ENCODE assay signal across 8 cellular contexts in the genomic region with DNA sequence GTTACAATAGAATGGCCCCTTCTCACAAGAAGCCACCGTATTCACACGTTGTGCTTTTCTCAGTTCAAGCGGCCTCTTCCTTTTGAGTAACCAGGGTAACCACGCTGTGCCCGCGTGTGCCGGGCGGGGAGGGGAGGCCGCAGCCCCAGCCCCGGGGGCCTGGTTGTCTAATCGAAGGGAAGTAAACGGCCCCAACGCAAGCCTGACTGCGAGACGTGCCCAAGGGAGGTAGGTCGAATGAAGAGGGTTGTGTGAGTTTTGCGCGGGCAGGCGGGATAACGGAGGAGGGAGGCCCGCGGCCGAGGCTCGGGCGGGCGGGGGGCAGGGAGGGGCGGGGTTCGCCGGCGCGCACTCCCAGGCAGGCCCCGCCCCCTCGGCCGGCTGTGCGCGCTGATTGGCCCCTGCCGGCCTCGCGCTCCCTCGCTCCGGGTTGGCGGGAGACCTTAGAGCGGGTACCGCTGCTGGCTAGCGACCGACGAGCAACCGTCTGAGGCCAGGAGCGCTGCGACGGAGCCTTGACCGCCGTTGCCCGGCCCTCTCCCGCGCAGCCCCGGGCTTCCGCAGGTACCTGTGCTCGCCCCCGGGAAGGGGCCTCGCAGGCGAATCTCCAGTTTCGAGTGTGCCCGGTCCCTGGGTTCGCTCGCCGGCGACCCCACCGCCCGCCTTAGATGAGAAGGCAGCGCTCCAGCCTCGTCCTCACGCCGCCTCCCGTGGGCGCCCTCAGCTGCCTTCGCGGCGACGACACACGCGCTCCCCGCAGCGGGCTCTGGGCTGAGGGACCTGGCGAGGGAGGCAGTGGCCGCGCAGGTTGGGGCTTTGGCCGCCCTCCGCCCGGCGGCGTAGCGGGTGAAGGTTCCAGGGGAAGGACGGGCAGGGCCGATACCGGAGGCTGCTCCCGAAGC. TPM values are rescaled to one million over a fixed set of nuclear protein-coding genes. Genes with fewer than 3 reads are reported as not detected.
DNase-seq lines count a peak whose midpoint lies in the region; ATAC-seq and TF ChIP-seq lines count a peak whose summit lies in the region.

A gene (plus strand): TSS at position 451 of the 902 bp plus-strand sequence. CDS start 5,181 bp downstream, outside the sequence.

- H3K4me1 ChIP-seq in mucosa of rectum (ENCODE audit: control insufficient read depth in 2 of 2, insufficient read depth in 2 of 2, low read length in 2 of 2) = peaks cover 10 to 12% of the 10 kb centered on the region in 2 donors

- ATAC-seq in GM18502 (IDR thresholded peaks at IDR 0.05; ENCODE audit: poor library complexity, unreplicated experiment) (peak; percentile 86), HG02884 (IDR thresholded peaks at IDR 0.05; ENCODE audit: unreplicated experiment) (peak; percentile 74)

- peak within 1 kb of the TSS; percentile 18 to 26 for H3K9ac ChIP-seq in mucosa of rectum (ENCODE audit: low read depth in 1 of 2, low read length in 2 of 2)

- peaks cover under 1 to 3% of the 10 kb centered on the region in 2 donors for H3K36me3 ChIP-seq in mucosa of rectum (ENCODE audit: control insufficient read depth in 2 of 2, insufficient read depth in 2 of 2, low read length in 2 of 2)

- H3K9me3 ChIP-seq in mucosa of rectum (ENCODE audit: control insufficient read depth in 2 of 2, low read length in 2 of 2) = no peaks in the 10 kb centered on the region

- H3K27me3 ChIP-seq in mucosa of rectum (ENCODE audit: control insufficient read depth in 2 of 2, insufficient read depth in 2 of 2, low read length in 2 of 2) = no peaks in the 10 kb centered on the region

- H3K4me3 ChIP-seq in epithelial cell of proximal tubule (ENCODE audit: low read depth, low read length) = peak within 1 kb of the TSS; percentile 51
- peak within 1 kb of the TSS; percentile 59 to 63 for H3K4me3 ChIP-seq in mucosa of rectum (ENCODE audit: low read length in 2 of 2)

- DNase-seq in NCI-H69 (lab: John Stamatoyannopoulos, UW) (peak; percentile 83), activated T-cell treated with anti-CD3 and anti-CD28 coated beads for 24 hours (ENCODE audit: low read depth) (peak; percentile 72), epithelial cell of proximal tubule (ENCODE audit: low read depth) (peak; percentile 3), mesenteric fat pad (ENCODE audit: low spot score) (no peak)
- DNase-seq in stimulated activated CD8-positive, alpha-beta memory T cell treated with anti-CD3 and anti-CD28 coated beads, Interleukin-4, amount 100 ng/mL, for 24 hours (ENCODE audit: low read depth) = peak; percentile 75

- H3K27ac ChIP-seq in mucosa of rectum (ENCODE audit: low read depth in 2 of 2, low read length in 2 of 2) = no peak within 1 kb of the TSS

- TF ChIP-seq CTCF in epithelial cell of proximal tubule (conservative IDR thresholded peaks at IDR 0.05; ENCODE audit: low read depth, low read length) = no peak

RNA-seq across cellular contexts. Expression of the gene that starts here (rescaled TPM):
- total RNA-seq in epithelial cell of proximal tubule = not detected in 2 replicates
- total RNA-seq in mesenteric fat pad = 2.0 TPM

Comparison
In these comparisons a context has a peak if more than half of its experiments do, and no peak if none do; other contexts are left out.
1. Peak in DNase-seq and H3K4me3 ChIP-seq in epithelial cell of proximal tubule; RNA of the gene not detected or under 1 TPM.